19 cellular contexts compared by ENCODE assay signal in the genomic region with DNA sequence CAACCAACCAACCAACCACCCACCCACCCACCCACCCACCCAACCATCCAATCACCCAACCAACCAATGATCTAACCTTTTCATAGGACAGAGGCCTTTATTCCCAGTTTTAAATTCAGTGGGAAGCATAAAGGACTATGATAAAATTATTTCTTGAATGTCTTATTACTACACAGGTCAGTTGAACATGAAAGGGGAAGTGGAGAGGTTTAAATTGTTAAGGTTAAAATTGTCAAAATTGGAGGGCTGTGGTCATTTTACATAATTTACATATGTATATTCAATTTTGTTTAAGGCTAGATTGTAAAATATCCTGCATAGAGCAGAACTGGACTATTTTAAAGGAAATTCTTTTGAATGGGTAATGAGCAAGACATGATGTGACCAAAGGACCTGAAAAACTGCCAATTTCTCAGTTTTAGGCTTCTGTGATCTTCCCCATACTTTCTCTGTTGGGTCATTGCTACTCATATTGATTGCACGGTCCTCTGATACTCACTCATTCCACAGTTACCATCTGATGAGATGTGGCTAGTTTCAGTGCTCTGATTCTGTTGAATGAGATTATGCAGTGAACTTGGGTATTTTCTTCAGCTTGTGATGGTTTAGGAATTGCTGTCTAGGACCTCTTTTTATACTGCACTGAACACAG.
DNase-seq lines count a peak whose midpoint lies in the region; ATAC-seq and TF ChIP-seq lines count a peak whose summit lies in the region.
"Had no signal": no experiment of that assay in that cellular context is flagged by ENCODE, and none has a peak within 500 bp of the region (broad histone marks: within the 10 kb centered on the region; RNA-seq: fewer than 3 reads in every experiment).

No MANE protein-coding gene starts in this region.

- no peaks in the 10 kb centered on the region for H3K36me3 ChIP-seq in CD4-positive, CD25-positive, alpha-beta regulatory T cell (ENCODE audit: control insufficient read depth, insufficient read depth, low read length)
- H3K36me3 ChIP-seq: thyroid gland had no signal

- H3K4me1 Mint-ChIP-seq in CD4-positive, CD25-positive, alpha-beta regulatory T cell = peaks cover 56 to 91% (median 74%) of the 10 kb centered on the region in 4 donors
- H3K4me1 Mint-ChIP-seq: activated B cell treated with CpG ODN at 0.5 μM for 24 hours, B cell had no signal

- no peak overlapping the region for H3K4me3 Mint-ChIP-seq in CD4-positive, CD25-positive, alpha-beta regulatory T cell
- H3K4me3 Mint-ChIP-seq: activated B cell treated with CpG ODN at 0.5 μM for 24 hours; B cell; dendritic cell treated with granulocyte-macrophage colony-stimulating factor and Interleukin-4, amounts not matched to agents 40 ng/mL and 50 ng/mL, for 4 days had no signal

- H3K27me3 Mint-ChIP-seq in CD4-positive, CD25-positive, alpha-beta regulatory T cell = no peaks in the 10 kb centered on the region
- H3K27me3 Mint-ChIP-seq: activated B cell treated with CpG ODN at 0.5 μM for 24 hours had no signal

- no peak for DNase-seq in CD4-positive, CD25-positive, alpha-beta regulatory T cell
- DNase-seq in GM10248 (ENCODE audit: extremely low spot score) (peak; percentile 18), HS-5 (ENCODE audit: low read depth) (peak; percentile 74), fibroblast of the aortic adventitia (ENCODE audit: low read depth) (peak; percentile 45), NCI-H1930 (lab: John Stamatoyannopoulos, UW) (no peak), NAMALWA (ENCODE audit: low spot score) (no peak)
- DNase-seq: activated B cell treated with CpG ODN at 0.5 μM for 24 hours, COR-L47, DND-41, NCI-H2107, NCI-H526 treated with DMSO at 0.1 percent for 48 hours, occipital lobe, SHP77 treated with DMSO at 0.1 percent for 48 hours, thyroid gland had no signal

- peaks cover 4% of the 10 kb centered on the region for H3K36me3 Mint-ChIP-seq in CD4-positive, CD25-positive, alpha-beta regulatory T cell

- H3K4me3 ChIP-seq in CD4-positive, CD25-positive, alpha-beta regulatory T cell (ENCODE audit: low read depth, low read length) = peak overlapping the region; percentile 20
- no peak overlapping the region for H3K4me3 ChIP-seq in fibroblast of the aortic adventitia (ENCODE audit: low read depth, low read length)
- H3K4me3 ChIP-seq: thyroid gland had no signal

- peak overlapping the region in 1 of 3 donors; percentile 15 for H3K27ac Mint-ChIP-seq in CD4-positive, CD25-positive, alpha-beta regulatory T cell
- H3K27ac Mint-ChIP-seq: activated B cell treated with CpG ODN at 0.5 μM for 24 hours; B cell; dendritic cell treated with granulocyte-macrophage colony-stimulating factor and Interleukin-4, amounts not matched to agents 40 ng/mL and 50 ng/mL, for 4 days had no signal

- peaks cover 0 to 7% (median 0%) of the 10 kb centered on the region in 7 donors for H3K9me3 Mint-ChIP-seq in CD4-positive, CD25-positive, alpha-beta regulatory T cell
- H3K9me3 Mint-ChIP-seq: activated B cell treated with CpG ODN at 0.5 μM for 24 hours; dendritic cell treated with granulocyte-macrophage colony-stimulating factor and Interleukin-4, amounts not matched to agents 40 ng/mL and 50 ng/mL, for 4 days had no signal

- TF ChIP-seq CTCF in GM10248 (IDR thresholded peaks at IDR 0.05; ENCODE audit: control extremely low read depth, extremely low read depth, low read depth, missing control alignments) = no peak
- no peak for TF ChIP-seq CTCF in fibroblast of the aortic adventitia (IDR thresholded peaks at IDR 0.05; ENCODE audit: insufficient read depth, low read length)

- POLR2A ChIA-PET in GM10248 (lab: Yijun Ruan, JAX) = no interaction called here

- CTCF ChIA-PET in GM10248 (lab: Yijun Ruan, JAX) = no interaction called here

- H3K27me3 ChIP-seq in CD4-positive, CD25-positive, alpha-beta regulatory T cell (ENCODE audit: control insufficient read depth, insufficient read depth, low read length) = no peaks in the 10 kb centered on the region
- H3K27me3 ChIP-seq: thyroid gland had no signal

- peaks cover 34% of the 10 kb centered on the region for H3K4me1 ChIP-seq in CD4-positive, CD25-positive, alpha-beta regulatory T cell (ENCODE audit: control insufficient read depth, insufficient read depth, low read length, poor library complexity, severe bottlenecking)

- no peaks in the 10 kb centered on the region for H3K9me3 ChIP-seq in CD4-positive, CD25-positive, alpha-beta regulatory T cell (ENCODE audit: control insufficient read depth in 2 of 2, low read length in 2 of 2)
- H3K9me3 ChIP-seq: thyroid gland had no signal

- no peak overlapping the region for H3K27ac ChIP-seq in CD4-positive, CD25-positive, alpha-beta regulatory T cell (ENCODE audit: insufficient read depth, low read length, poor library complexity, severe bottlenecking)
- H3K27ac ChIP-seq: KMS-11, thyroid gland had no signal

- no peak for ATAC-seq in CD4-positive, CD25-positive, alpha-beta regulatory T cell (ENCODE audit: low read depth in 2 of 2)
- ATAC-seq in GM19035 (IDR thresholded peaks at IDR 0.05; ENCODE audit: unreplicated experiment) = no peak
- ATAC-seq: HCT116 had no signal

Comparison
In these comparisons a context has a peak if more than half of its experiments do, and no peak if none do; other contexts are left out.
1. DNase-seq: peak in GM10248 (single experiment), HS-5 (single experiment) and fibroblast of the aortic adventitia (single experiment); none in CD4-positive, CD25-positive, alpha-beta regulatory T cell (0 of 3), NCI-H1930 (0 of 2) and NAMALWA (single experiment).